ENCODE assay signal across 8 cellular contexts in genomic region chr14:105399441-105399775, GRCh38. TPM values are rescaled to one million over a fixed set of nuclear protein-coding genes. Genes with fewer than 3 reads are reported as not detected.
A peak's percentile ranks its signal among the peaks of the same experiment; 100 is the strongest.
DNase-seq lines count a peak whose midpoint lies in the region; ATAC-seq and TF ChIP-seq lines count a peak whose summit lies in the region.

No MANE protein-coding gene starts in this region.

- H3K4me3 ChIP-seq in CD4-positive, CD25-positive, alpha-beta regulatory T cell (ENCODE audit: low read depth, low read length) = no peak overlapping the region
- H3K4me3 ChIP-seq in OCI-LY3 (ENCODE audit: low read length) (peak overlapping the region; percentile 93), epithelial cell of esophagus (ENCODE audit: low read length) (peak overlapping the region; percentile 66), neural progenitor cell (no peak overlapping the region)

- peak overlapping the region; percentile 84 for H3K4me2 ChIP-seq in OCI-LY3 (ENCODE audit: low read length)
- H3K4me2 ChIP-seq in neural progenitor cell = peak overlapping the region; percentile 88

- H3K36me3 ChIP-seq in CD4-positive, CD25-positive, alpha-beta regulatory T cell (ENCODE audit: control insufficient read depth, insufficient read depth, low read length) = peaks cover 7% of the 10 kb centered on the region
- H3K36me3 ChIP-seq in OCI-LY3 (replicated peaks; ENCODE audit: low read depth, low read length) (peaks cover 41% of the 10 kb centered on the region), neural progenitor cell (peaks cover 7% of the 10 kb centered on the region)

- peak overlapping the region in 1 of 3 donors; percentile 56 for H3K27ac Mint-ChIP-seq in CD4-positive, CD25-positive, alpha-beta regulatory T cell
- no peak overlapping the region for H3K27ac Mint-ChIP-seq in neural progenitor cell

- H3K9me3 Mint-ChIP-seq in CD4-positive, CD25-positive, alpha-beta regulatory T cell = peaks cover 0 to 13% (median 3%) of the 10 kb centered on the region in 7 donors
- peaks cover 40% of the 10 kb centered on the region for H3K9me3 Mint-ChIP-seq in neural progenitor cell

- no peaks in the 10 kb centered on the region for H3K27me3 ChIP-seq in CD4-positive, CD25-positive, alpha-beta regulatory T cell (ENCODE audit: control insufficient read depth, insufficient read depth, low read length)
- no peaks in the 10 kb centered on the region for H3K27me3 ChIP-seq in OCI-LY3 (ENCODE audit: low read depth, low read length)
- H3K27me3 ChIP-seq in neural progenitor cell = peaks cover 9% of the 10 kb centered on the region

- H4K20me1 ChIP-seq in OCI-LY3 (ENCODE audit: insufficient read depth, low read length) = no peaks in the 10 kb centered on the region
- H4K20me1 ChIP-seq in neural progenitor cell (ENCODE audit: low read depth) = no peaks in the 10 kb centered on the region

- no peak overlapping the region for H3K27ac ChIP-seq in CD4-positive, CD25-positive, alpha-beta regulatory T cell (ENCODE audit: insufficient read depth, low read length, poor library complexity, severe bottlenecking)
- H3K27ac ChIP-seq in OCI-LY3 (ENCODE audit: low read length) = no peak overlapping the region
- no peak overlapping the region for H3K27ac ChIP-seq in neural progenitor cell

- H3K79me2 ChIP-seq in OCI-LY3 (ENCODE audit: low read length) (peaks cover 17% of the 10 kb centered on the region), neural progenitor cell (ENCODE audit: low read depth) (no peaks in the 10 kb centered on the region)

- peaks cover 25% of the 10 kb centered on the region for H3K4me1 ChIP-seq in CD4-positive, CD25-positive, alpha-beta regulatory T cell (ENCODE audit: control insufficient read depth, insufficient read depth, low read length, poor library complexity, severe bottlenecking)
- H3K4me1 ChIP-seq in OCI-LY3 (ENCODE audit: low read length) (peaks cover 23% of the 10 kb centered on the region), neural progenitor cell (peaks cover 4% of the 10 kb centered on the region)

- peaks cover 19% of the 10 kb centered on the region for H3K36me3 Mint-ChIP-seq in CD4-positive, CD25-positive, alpha-beta regulatory T cell
- H3K36me3 Mint-ChIP-seq in neural progenitor cell = peaks cover 30% of the 10 kb centered on the region

- H3K4me3 Mint-ChIP-seq in CD4-positive, CD25-positive, alpha-beta regulatory T cell = peak overlapping the region; percentile 79 to 84 (median 82)
- H3K4me3 Mint-ChIP-seq in neural progenitor cell = peak overlapping the region; percentile 84

- H3F3A ChIP-seq in neural progenitor cell (ENCODE audit: low read depth) = peaks cover 3% of the 10 kb centered on the region

- H2AFZ ChIP-seq in OCI-LY3 (ENCODE audit: low read depth, low read length) (no peak overlapping the region), neural progenitor cell (replicated peaks) (no peak overlapping the region)

- no peaks in the 10 kb centered on the region for H3K27me3 Mint-ChIP-seq in CD4-positive, CD25-positive, alpha-beta regulatory T cell
- H3K27me3 Mint-ChIP-seq in neural progenitor cell (ENCODE audit: insufficient read depth, low read depth) = peaks cover 2% of the 10 kb centered on the region

- H3K9ac ChIP-seq in OCI-LY3 (ENCODE audit: low read length) (no peak overlapping the region), neural progenitor cell (no peak overlapping the region)

- TF ChIP-seq CTCF in OCI-LY3 (IDR thresholded peaks at IDR 0.05; ENCODE audit: low read depth, low read length) (no peak), epithelial cell of esophagus (IDR thresholded peaks at IDR 0.05; ENCODE audit: insufficient read depth, low read depth, low read length, missing control alignments) (no peak), neural progenitor cell (IDR thresholded peaks at IDR 0.05) (no peak)

- no peaks in the 10 kb centered on the region for H3K9me3 ChIP-seq in CD4-positive, CD25-positive, alpha-beta regulatory T cell (ENCODE audit: control insufficient read depth in 2 of 2, low read length in 2 of 2)
- H3K9me3 ChIP-seq in OCI-LY3 (ENCODE audit: insufficient read depth, low read length) (peaks cover 10% of the 10 kb centered on the region), neural progenitor cell (ENCODE audit: low read depth) (peaks cover 8% of the 10 kb centered on the region)

- no peak for ATAC-seq in CD4-positive, CD25-positive, alpha-beta regulatory T cell (ENCODE audit: low read depth in 2 of 2)

- H3K4me1 Mint-ChIP-seq in CD4-positive, CD25-positive, alpha-beta regulatory T cell = peaks cover 0 to 27% (median 3%) of the 10 kb centered on the region in 4 donors
- peaks cover 9% of the 10 kb centered on the region for H3K4me1 Mint-ChIP-seq in neural progenitor cell

- DNase-seq in CD4-positive, CD25-positive, alpha-beta regulatory T cell = no peak
- DNase-seq in epithelial cell of esophagus (ENCODE audit: low read depth) = no peak
- no peak for DNase-seq in neural progenitor cell (ENCODE audit: low spot score)
- DNase-seq in cerebellar cortex (ENCODE audit: low spot score) = no peak
- DNase-seq in NCI-H524 treated with DMSO at 0.1 percent for 48 hours (lab: John Stamatoyannopoulos, UW) = no peak
- DNase-seq in SKM-1 (lab: John Stamatoyannopoulos, UW; ENCODE audit: unreplicated experiment) = no peak
- DNase-seq in NCI-H1436 treated with DMSO at 0.1 percent for 48 hours (lab: John Stamatoyannopoulos, UW) = no peak

RNA-seq across cellular contexts. Expression of gene TEX22, which starts 1.1 kb away (rescaled TPM):
- total RNA-seq in CD4-positive, CD25-positive, alpha-beta regulatory T cell = 3.1 TPM
- under 1 TPM; 0.11 to 0.31 (median 0.21) TPM for polyA plus RNA-seq in CD4-positive, CD25-positive, alpha-beta regulatory T cell
- 0.84 TPM in 1 of 2 replicates, not detected in the other for total RNA-seq in neural progenitor cell (ENCODE audit: low replicate concordance)

RNA-seq across cellular contexts. Expression of gene MTA1, which starts 20.2 kb away (rescaled TPM):
- total RNA-seq in CD4-positive, CD25-positive, alpha-beta regulatory T cell = 123 TPM
- 1 to 10 TPM; 2.5 to 3.1 (median 3.0) TPM for polyA plus RNA-seq in CD4-positive, CD25-positive, alpha-beta regulatory T cell
- total RNA-seq in neural progenitor cell (ENCODE audit: low replicate concordance) = 59.8 and 117 TPM in 2 replicates

Comparison
In these comparisons a context has a peak if more than half of its experiments do, and no peak if none do; other contexts are left out.
1. H3K4me3 ChIP-seq: peak in OCI-LY3 (single experiment) and epithelial cell of esophagus (single experiment); none in CD4-positive, CD25-positive, alpha-beta regulatory T cell (single experiment) and neural progenitor cell (single experiment).